Comparison of ENCODE assay signal across 32 cellular contexts in genomic region chr12:61290473-61290872, GRCh38.
DNase-seq lines count a peak whose midpoint lies in the region; ATAC-seq, FAIRE-seq and TF ChIP-seq lines count a peak whose summit lies in the region.
"Had no signal": no experiment of that assay in that cellular context is flagged by ENCODE, and none has a peak within 500 bp of the region (broad histone marks: within the 10 kb centered on the region; RNA-seq: fewer than 3 reads in every experiment).

No MANE protein-coding gene starts in this region.

- no peaks in the 10 kb centered on the region for H3K79me2 ChIP-seq in HepG2 (ENCODE audit: insufficient read depth, low read length)
- no peaks in the 10 kb centered on the region for H3K79me2 ChIP-seq in K562 (ENCODE audit: control insufficient read depth, insufficient read depth, low read length)

- H4K20me1 ChIP-seq in HepG2 (ENCODE audit: insufficient read depth, low read length) = no peaks in the 10 kb centered on the region
- H4K20me1 ChIP-seq in K562 (replicated peaks; ENCODE audit: control insufficient read depth, insufficient read depth, low read length) = no peaks in the 10 kb centered on the region
- H4K20me1 ChIP-seq: BLaER1; BLaER1 treated with 17β-estradiol and CSF1 and Interleukin-3, amounts not matched to agents 10 nM and 100 nM had no signal

- no peak overlapping the region for H3K4me3 ChIP-seq in HepG2 (replicated peaks in 1 of 3; ENCODE audit: insufficient read depth in 1 of 3, low read depth in 2 of 3, low read length in 3 of 3)
- no peak overlapping the region for H3K4me3 ChIP-seq in right lobe of liver
- H3K4me3 ChIP-seq in A549 = no peak overlapping the region
- no peak overlapping the region for H3K4me3 ChIP-seq in K562
- H3K4me3 ChIP-seq in prostate gland = no peak overlapping the region
- H3K4me3 ChIP-seq: BLaER1; BLaER1 treated with 17β-estradiol and CSF1 and Interleukin-3, amounts not matched to agents 10 nM and 100 nM had no signal

- no peak for TF ChIP-seq CTCF in HepG2 (CRISPR knock-in tag; IDR thresholded peaks at IDR 0.05)
- no peak for TF ChIP-seq CTCF in right lobe of liver (IDR thresholded peaks at IDR 0.05)
- no peak for TF ChIP-seq CTCF in A549 (IDR thresholded peaks at IDR 0.05)
- no peak for TF ChIP-seq CTCF in K562 (IDR thresholded peaks at IDR 0.05 in 2 of 3, conservative IDR thresholded peaks at IDR 0.05 in 1 of 3; ENCODE audit: insufficient read depth in 2 of 3, low read depth in 1 of 3, low read length in 3 of 3)
- no peak for TF ChIP-seq CTCF in prostate gland (IDR thresholded peaks at IDR 0.05)

- H3K4me1 ChIP-seq in HepG2 (ENCODE audit: insufficient read depth, low read length) (no peaks in the 10 kb centered on the region), right lobe of liver (no peaks in the 10 kb centered on the region), A549 (no peaks in the 10 kb centered on the region), K562 (replicated peaks in 1 of 2; ENCODE audit: control insufficient read depth in 2 of 2, insufficient read depth in 2 of 2, low read length in 2 of 2) (no peaks in the 10 kb centered on the region), prostate gland (replicated peaks) (no peaks in the 10 kb centered on the region)
- H3K4me1 ChIP-seq: BE2C; BLaER1 treated with 17β-estradiol and CSF1 and Interleukin-3, amounts not matched to agents 10 nM and 100 nM; Caco-2 had no signal

- H3K9ac ChIP-seq in HepG2 (ENCODE audit: insufficient read depth, low read depth, low read length) (no peak overlapping the region), K562 (ENCODE audit: insufficient read depth in 1 of 2, low read depth in 2 of 2, low read length in 2 of 2) (no peak overlapping the region)
- H3K9ac ChIP-seq: BLaER1; BLaER1 treated with 17β-estradiol and CSF1 and Interleukin-3, amounts not matched to agents 10 nM and 100 nM had no signal

- ATAC-seq in HepG2 = no peak
- ATAC-seq in right lobe of liver = no peak
- no peak for ATAC-seq in A549
- ATAC-seq in K562 = no peak
- ATAC-seq: CD8-positive, alpha-beta T cell had no signal

- CTCF ChIA-PET in HepG2 (lab: Yijun Ruan, JAX; ENCODE audit: low intra/inter-chr PET ratio, low total read pairs) = no interaction called here
- CTCF ChIA-PET in A549 (lab: Yijun Ruan, JAX) = no interaction called here
- CTCF ChIA-PET in K562 (lab: Yijun Ruan, JAX; ENCODE audit: low intra/inter-chr PET ratio) = no interaction called here

- WGBS in HepG2 (ENCODE audit: low lambda C conversion rate) = 1% methylated on average over 2 of the region's 2 CpGs
- 82% methylated on average over 2 of the region's 2 CpGs for WGBS in right lobe of liver (ENCODE audit: insufficient coverage, low coverage, low lambda C conversion rate, missing lambda C conversion rate)
- 2% methylated on average over 2 of the region's 2 CpGs for WGBS in A549 (ENCODE audit: missing lambda C conversion rate)
- WGBS in K562 (ENCODE audit: insufficient coverage, low coverage, missing lambda C conversion rate) = 0% methylated on average over 2 of the region's 2 CpGs
- 84% methylated on average over 2 of the region's 2 CpGs for WGBS in prostate gland

- H2AFZ ChIP-seq in HepG2 (ENCODE audit: low read length) = no peak overlapping the region
- H2AFZ ChIP-seq in K562 (ENCODE audit: low read depth, low read length) = no peak overlapping the region

- FAIRE-seq in HepG2 (lab: Jason Lieb, UNC) (no peak), A549 (lab: Jason Lieb, UNC) (no peak), K562 (lab: Jason Lieb, UNC) (no peak)
- FAIRE-seq: A204.1, D721Med had no signal

- BruUV-seq in HepG2 (replicated peaks; lab: Mats Ljungman, UMichigan) = no TSS peak
- no TSS peak for BruUV-seq in K562 (replicated peaks; lab: Mats Ljungman, UMichigan)

- TF ChIP-seq RAD21 in HepG2 (CRISPR knock-in tag; IDR thresholded peaks at IDR 0.05) (no peak), A549 (conservative IDR thresholded peaks at IDR 0.05 in 1 of 2, IDR thresholded peaks at IDR 0.05 in 1 of 2) (no peak), K562 (CRISPR knock-in tag; conservative IDR thresholded peaks at IDR 0.05 in 1 of 2, IDR thresholded peaks at IDR 0.05 in 1 of 2) (no peak)

- H3K4me2 ChIP-seq in HepG2 (ENCODE audit: low read depth, low read length) (no peak overlapping the region), A549 (no peak overlapping the region), K562 (ENCODE audit: insufficient read depth, low read length) (no peak overlapping the region)
- H3K4me2 ChIP-seq: BLaER1; BLaER1 treated with 17β-estradiol and CSF1 and Interleukin-3, amounts not matched to agents 10 nM and 100 nM had no signal

- intact Hi-C loops in HepG2 (cut with micrococcal nuclease; ENCODE audit: unreplicated experiment) (no loop called here), right lobe of liver (cut with DNase I) (no loop called here), K562 (cut with micrococcal nuclease) (no loop called here), prostate gland (cut with DNase I) (no loop called here)

- in situ Hi-C loops in HepG2 (cut with HindIII; ENCODE audit: extremely low pct_ligation_motif_present, low pct_unique_long_range_greater_than_20kb) = no loop called here
- in situ Hi-C loops in K562 (cut with MboI) = no loop called here

- H3K9me1 ChIP-seq in K562 (ENCODE audit: control insufficient read depth, insufficient read depth, low read length) = no peaks in the 10 kb centered on the region

- H3K36me3 ChIP-seq in HepG2 (replicated peaks in 1 of 2; ENCODE audit: control insufficient read depth in 1 of 2, insufficient read depth in 2 of 2, low read length in 2 of 2) (no peaks in the 10 kb centered on the region), right lobe of liver (no peaks in the 10 kb centered on the region), K562 (ENCODE audit: control insufficient read depth, insufficient read depth, low read length) (no peaks in the 10 kb centered on the region), prostate gland (no peaks in the 10 kb centered on the region)
- H3K36me3 ChIP-seq: BE2C had no signal

- H3K27ac ChIP-seq in HepG2 (ENCODE audit: extremely low read length, insufficient read depth, low read length) (no peak overlapping the region), right lobe of liver (no peak overlapping the region), A549 (no peak overlapping the region), K562 (ENCODE audit: extremely low read depth, low read depth, low read length) (no peak overlapping the region), prostate gland (no peak overlapping the region)
- H3K27ac ChIP-seq: 22Rv1; BLaER1; BLaER1 treated with 17β-estradiol and CSF1 and Interleukin-3, amounts not matched to agents 10 nM and 100 nM; C4-2B had no signal

- TF ChIP-seq POLR2A in HepG2 (IDR thresholded peaks at IDR 0.05; ENCODE audit: insufficient read depth in 1 of 2, low read depth in 2 of 2, low read length in 2 of 2) (no peak), right lobe of liver (IDR thresholded peaks at IDR 0.05) (no peak), A549 (IDR thresholded peaks at IDR 0.05; ENCODE audit: low read length) (no peak), K562 (conservative IDR thresholded peaks at IDR 0.05) (no peak), prostate gland (IDR thresholded peaks at IDR 0.05) (no peak)

- DNase-seq in HepG2 (ENCODE audit: low spot score) = no peak
- no peak for DNase-seq in right lobe of liver
- no peak for DNase-seq in A549 (ENCODE audit: low read depth in 1 of 2, low spot score in 1 of 2)
- DNase-seq in K562 (ENCODE audit: extremely low read depth in 1 of 4, low spot score in 3 of 4) = no peak
- DNase-seq in prostate gland (ENCODE audit: low spot score) = no peak
- no peak for DNase-seq in Ammon's horn (ENCODE audit: low spot score)
- DNase-seq: 8988T; ACHN; AML-193; BE2C; C1 segment of cervical spinal cord; Caco-2; Calu3; CD4-positive, alpha-beta memory T cell; CD4-positive, alpha-beta T cell; CD4-positive, CD25-positive, alpha-beta regulatory T cell; CD8-positive, alpha-beta memory T cell; CD8-positive, alpha-beta T cell; COR-L47; DMS 273 treated with DMSO at 0.1 percent for 48 hours; DMS153; DMS53; DMS79; DMS79 treated with DMSO at 0.1 percent for 48 hours; DND-41; EL had no signal

- no peak for TF ChIP-seq EP300 in HepG2 (IDR thresholded peaks at IDR 0.05; ENCODE audit: low read depth in 2 of 2, low read length in 2 of 2)
- TF ChIP-seq EP300 in HepG2 (CRISPR knock-in tag; IDR thresholded peaks at IDR 0.05; ENCODE audit: borderline replicate concordance) = no peak
- TF ChIP-seq EP300 in A549 (IDR thresholded peaks at IDR 0.05) = no peak
- TF ChIP-seq EP300 in K562 (IDR thresholded peaks at IDR 0.05; ENCODE audit: low read length) = no peak

- H3K27me3 ChIP-seq in HepG2 (ENCODE audit: control insufficient read depth in 1 of 2, insufficient read depth in 2 of 2, low read length in 2 of 2) (no peaks in the 10 kb centered on the region), right lobe of liver (no peaks in the 10 kb centered on the region), K562 (ENCODE audit: control insufficient read depth in 2 of 2, insufficient read depth in 2 of 2, low read length in 2 of 2) (no peaks in the 10 kb centered on the region), prostate gland (replicated peaks; ENCODE audit: insufficient read depth) (no peaks in the 10 kb centered on the region)
- H3K27me3 ChIP-seq: BE2C; BLaER1; BLaER1 treated with 17β-estradiol and CSF1 and Interleukin-3, amounts not matched to agents 10 nM and 100 nM had no signal

- H3K9me3 ChIP-seq in HepG2 (ENCODE audit: low read length) = peaks cover 73% of the 10 kb centered on the region
- H3K9me3 ChIP-seq in right lobe of liver = no peaks in the 10 kb centered on the region
- peaks cover 8% of the 10 kb centered on the region; the same call in 1 of the 3 replicates for H3K9me3 ChIP-seq in A549
- no peaks in the 10 kb centered on the region for H3K9me3 ChIP-seq in K562 (replicated peaks; ENCODE audit: control insufficient read depth, insufficient read depth, low read depth, low read length)
- no peaks in the 10 kb centered on the region for H3K9me3 ChIP-seq in prostate gland

- POLR2A ChIA-PET in HepG2 (lab: Yijun Ruan, JAX) (no interaction called here), A549 (lab: Yijun Ruan, JAX) (no interaction called here), K562 (lab: Yijun Ruan, JAX) (no interaction called here)

TF ChIP-seq in HepG2, 621 proteins besides CTCF, POLR2A, EP300 and RAD21:
- TF ChIP-seq SMARCE1 (IDR thresholded peaks at IDR 0.05; ENCODE audit: borderline replicate concordance) = no peak
- TF ChIP-seq MAFK (conservative IDR thresholded peaks at IDR 0.05 in 1 of 2, IDR thresholded peaks at IDR 0.05 in 1 of 2; ENCODE audit: low read length in 2 of 2) = peak; percentile 59 to 79
- TF ChIP-seq MAFF (IDR thresholded peaks at IDR 0.05; ENCODE audit: low read depth, low read length) = peak; percentile 62

TF ChIP-seq in K562, 482 proteins besides CTCF, POLR2A, EP300 and RAD21:
- TF ChIP-seq ZBTB1 (CRISPR knock-in tag; IDR thresholded peaks at IDR 0.05; ENCODE audit: borderline replicate concordance, low read depth) (no peak), ZNF316 (IDR thresholded peaks at IDR 0.05) (peak; percentile 43; the same call in 1 of the 2 replicates), HIVEP1 (CRISPR knock-in tag; IDR thresholded peaks at IDR 0.05) (no peak), MAFF (IDR thresholded peaks at IDR 0.05; ENCODE audit: low read length) (0 out of 2 replicates have a peak, but pooled peaks have one; percentile 10)
TF ChIP-seq in K562: peak in this region for 2.

Comparison
In these comparisons a context has a peak if more than half of its experiments do, and no peak if none do; other contexts are left out.
1. Of the 241 proteins assayed by ChIP-seq in both HepG2 and K562: peak only in HepG2: MAFK; only in K562: none; in both: MAFF; in neither: 239.